In the genomic region with DNA sequence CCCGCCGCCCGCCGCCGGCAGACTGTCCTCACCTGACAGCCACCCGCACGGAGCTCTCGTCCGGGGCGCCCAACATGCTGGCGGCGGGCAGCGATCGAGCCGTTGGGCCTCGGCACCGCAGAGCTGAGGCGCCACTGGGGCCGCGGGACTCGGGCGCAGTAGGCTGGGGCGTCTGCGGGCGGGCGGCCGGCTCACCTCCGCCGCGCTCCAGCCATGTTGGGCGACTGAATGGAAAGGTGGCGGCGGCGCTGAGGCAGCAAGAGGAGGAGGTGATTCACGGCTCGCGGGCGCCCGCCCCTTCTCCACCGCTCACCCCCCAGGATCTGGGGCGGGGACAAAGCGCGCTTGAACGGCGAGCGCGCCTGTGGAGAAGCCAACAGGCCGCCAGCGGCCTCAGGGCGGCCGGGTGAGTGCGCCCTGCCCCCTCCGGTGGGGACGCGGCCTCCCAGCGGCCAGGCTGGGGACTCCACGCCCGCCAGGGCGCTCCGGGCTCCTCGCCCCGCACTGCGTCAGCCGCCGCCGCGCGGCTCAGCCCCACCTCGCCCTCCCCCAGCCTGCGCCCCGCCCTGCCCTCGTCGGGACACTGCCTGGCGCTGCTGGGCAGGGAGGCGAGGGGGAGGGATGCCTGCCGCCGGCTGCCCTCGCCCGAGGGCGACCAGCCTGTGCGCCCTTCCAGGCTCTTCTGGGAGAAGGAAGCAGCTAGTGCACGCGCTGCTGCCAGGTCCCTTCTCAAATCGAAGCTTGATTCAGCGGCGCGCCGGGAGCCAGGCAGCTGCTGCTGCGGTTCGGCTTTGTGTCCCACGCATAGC, we compare ENCODE assay signal across 8 cellular contexts. TPM values are rescaled to one million over a fixed set of nuclear protein-coding genes. Genes with fewer than 3 reads are reported as not detected.
DNase-seq lines count a peak whose midpoint lies in the region; ATAC-seq, FAIRE-seq and TF ChIP-seq lines count a peak whose summit lies in the region.

A gene with protein sequence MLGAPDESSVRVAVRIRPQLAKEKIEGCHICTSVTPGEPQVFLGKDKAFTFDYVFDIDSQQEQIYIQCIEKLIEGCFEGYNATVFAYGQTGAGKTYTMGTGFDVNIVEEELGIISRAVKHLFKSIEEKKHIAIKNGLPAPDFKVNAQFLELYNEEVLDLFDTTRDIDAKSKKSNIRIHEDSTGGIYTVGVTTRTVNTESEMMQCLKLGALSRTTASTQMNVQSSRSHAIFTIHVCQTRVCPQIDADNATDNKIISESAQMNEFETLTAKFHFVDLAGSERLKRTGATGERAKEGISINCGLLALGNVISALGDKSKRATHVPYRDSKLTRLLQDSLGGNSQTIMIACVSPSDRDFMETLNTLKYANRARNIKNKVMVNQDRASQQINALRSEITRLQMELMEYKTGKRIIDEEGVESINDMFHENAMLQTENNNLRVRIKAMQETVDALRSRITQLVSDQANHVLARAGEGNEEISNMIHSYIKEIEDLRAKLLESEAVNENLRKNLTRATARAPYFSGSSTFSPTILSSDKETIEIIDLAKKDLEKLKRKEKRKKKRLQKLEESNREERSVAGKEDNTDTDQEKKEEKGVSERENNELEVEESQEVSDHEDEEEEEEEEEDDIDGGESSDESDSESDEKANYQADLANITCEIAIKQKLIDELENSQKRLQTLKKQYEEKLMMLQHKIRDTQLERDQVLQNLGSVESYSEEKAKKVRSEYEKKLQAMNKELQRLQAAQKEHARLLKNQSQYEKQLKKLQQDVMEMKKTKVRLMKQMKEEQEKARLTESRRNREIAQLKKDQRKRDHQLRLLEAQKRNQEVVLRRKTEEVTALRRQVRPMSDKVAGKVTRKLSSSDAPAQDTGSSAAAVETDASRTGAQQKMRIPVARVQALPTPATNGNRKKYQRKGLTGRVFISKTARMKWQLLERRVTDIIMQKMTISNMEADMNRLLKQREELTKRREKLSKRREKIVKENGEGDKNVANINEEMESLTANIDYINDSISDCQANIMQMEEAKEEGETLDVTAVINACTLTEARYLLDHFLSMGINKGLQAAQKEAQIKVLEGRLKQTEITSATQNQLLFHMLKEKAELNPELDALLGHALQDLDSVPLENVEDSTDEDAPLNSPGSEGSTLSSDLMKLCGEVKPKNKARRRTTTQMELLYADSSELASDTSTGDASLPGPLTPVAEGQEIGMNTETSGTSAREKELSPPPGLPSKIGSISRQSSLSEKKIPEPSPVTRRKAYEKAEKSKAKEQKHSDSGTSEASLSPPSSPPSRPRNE (N-terminal part only) (minus strand): TSS at position 226 of the 809 bp plus-strand sequence. CDS start 150 bp downstream, at position 76.

- H3K4me3 ChIP-seq in GM23338: peak within 1 kb of the TSS; percentile 91
- H3K4me3 ChIP-seq in neuronal stem cell (ENCODE audit: low read length in 2 of 2): peak within 1 kb of the TSS; percentile 85 to 98

- peak within 1 kb of the TSS; percentile 66 for H3K14ac ChIP-seq in neuronal stem cell (ENCODE audit: low read length)

- peak within 1 kb of the TSS; percentile 97 for H3K4me3 Mint-ChIP-seq in GM23338

- H3K36me3 ChIP-seq in GM23338 (ENCODE audit: insufficient read depth): no peaks in the 10 kb centered on the region
- H3K36me3 ChIP-seq in neuronal stem cell (replicated peaks in 1 of 2; ENCODE audit: control insufficient read depth in 2 of 2, insufficient read depth in 2 of 2, low read length in 2 of 2): peaks cover 0 to 5% of the 10 kb centered on the region in 2 donors

- H3K23ac ChIP-seq in neuronal stem cell (ENCODE audit: low read depth, low read length, poor library complexity): peak within 1 kb of the TSS; percentile 97

- peak; percentile 92 for ATAC-seq in GM23338

- H3K27ac ChIP-seq in GM23338 (ENCODE audit: low read depth) (no peak within 1 kb of the TSS; the same call in 1 of the 2 replicates), neuronal stem cell (replicated peaks; ENCODE audit: low read length) (peak within 1 kb of the TSS; percentile 98)

- peak within 1 kb of the TSS; percentile 96 for H2BK5ac ChIP-seq in neuronal stem cell (ENCODE audit: low read length)

- H4K91ac ChIP-seq in neuronal stem cell (ENCODE audit: low read depth, low read length, poor library complexity): peak within 1 kb of the TSS; percentile 97

- DNase-seq in ELF-1 (ENCODE audit: low read depth, low spot score) (peak; percentile 95), GM23338 (ENCODE audit: low spot score) (peak; percentile 90), SHP77 (lab: John Stamatoyannopoulos, UW) (peak; percentile 91), frontal cortex (ENCODE audit: low spot score in 2 of 2) (peak; percentile 79 to 86), neuronal stem cell (ENCODE audit: low spot score) (peak; percentile 91)
- peak; percentile 52 to 79 (median 59) for DNase-seq in activated naive CD4-positive, alpha-beta T cell (lab: John Stamatoyannopoulos, UW)

- H3K27ac Mint-ChIP-seq in GM23338: peak within 1 kb of the TSS; percentile 67; the same call in 1 of the 2 replicates

- peaks cover 9% of the 10 kb centered on the region for H3K27me3 Mint-ChIP-seq in GM23338 (ENCODE audit: insufficient read depth, low read depth, poor library complexity)

- peak within 1 kb of the TSS; percentile 32 for H4K8ac ChIP-seq in neuronal stem cell (ENCODE audit: low read depth, low read length)

- H3K9me3 Mint-ChIP-seq in GM23338: no peaks in the 10 kb centered on the region; the same call in 2 of the 3 replicates

- H3K9ac ChIP-seq in neuronal stem cell (ENCODE audit: low read depth, low read length, poor library complexity): peak within 1 kb of the TSS; percentile 94

- no peaks in the 10 kb centered on the region for H3K9me2 ChIP-seq in GM23338 (ENCODE audit: insufficient read depth)

- peak within 1 kb of the TSS; percentile 97 for H2AFZ ChIP-seq in GM23338
- peak within 1 kb of the TSS; percentile 83 for H2AFZ ChIP-seq in neuronal stem cell (ENCODE audit: low read length)

- H3K36me3 Mint-ChIP-seq in GM23338 (ENCODE audit: low read depth): no peaks in the 10 kb centered on the region; the same call in 2 of the 3 replicates

- H3K79me2 ChIP-seq in GM23338 (replicated peaks; ENCODE audit: insufficient read depth): peaks cover 40% of the 10 kb centered on the region

- H3K4me2 ChIP-seq in GM23338 (peak within 1 kb of the TSS; percentile 94), neuronal stem cell (ENCODE audit: insufficient read depth, low read length, poor library complexity, severe bottlenecking) (peak within 1 kb of the TSS; percentile 66)

- H3K79me1 ChIP-seq in neuronal stem cell (ENCODE audit: low read depth, low read length): peaks cover 2% of the 10 kb centered on the region

- H4K20me1 ChIP-seq in GM23338 (replicated peaks; ENCODE audit: insufficient read depth): no peaks in the 10 kb centered on the region

- peak within 1 kb of the TSS; percentile 56 for H2AK5ac ChIP-seq in neuronal stem cell (ENCODE audit: low read depth, low read length)

- peaks cover 44% of the 10 kb centered on the region for H3K4me1 Mint-ChIP-seq in GM23338

- no peak for FAIRE-seq in frontal cortex (lab: Jason Lieb, UNC)

- peaks cover 37% of the 10 kb centered on the region for H3K4me1 ChIP-seq in GM23338 (ENCODE audit: insufficient read depth)
- peaks cover 3 to 7% of the 10 kb centered on the region in 2 donors for H3K4me1 ChIP-seq in neuronal stem cell (ENCODE audit: control insufficient read depth in 2 of 2, insufficient read depth in 1 of 2, low read depth in 1 of 2, low read length in 2 of 2)

- peak within 1 kb of the TSS; percentile 94 for H2BK120ac ChIP-seq in neuronal stem cell (ENCODE audit: low read depth, low read length)

- H3K18ac ChIP-seq in neuronal stem cell (ENCODE audit: low read length): peak within 1 kb of the TSS; percentile 95

- H2BK15ac ChIP-seq in neuronal stem cell (ENCODE audit: low read length): peak within 1 kb of the TSS; percentile 85

- TF ChIP-seq CTCF in GM23338 (conservative IDR thresholded peaks at IDR 0.05; ENCODE audit: low read depth in 2 of 2): peak in 1 of 2 experiments; percentile 20; a peak in 1 of 4 replicates
- TF ChIP-seq CTCF in LNCAP (IDR thresholded peaks at IDR 0.05): peak; percentile 50
- no peak for TF ChIP-seq CTCF in subcutaneous adipose tissue (IDR thresholded peaks at IDR 0.05; ENCODE audit: low read depth)

- H3K27me3 ChIP-seq in GM23338 (ENCODE audit: insufficient read depth): peaks cover 25% of the 10 kb centered on the region
- no peaks in the 10 kb centered on the region for H3K27me3 ChIP-seq in neuronal stem cell (ENCODE audit: control insufficient read depth in 3 of 3, insufficient read depth in 3 of 3, low read depth in 1 of 3, low read length in 3 of 3)

- H2BK12ac ChIP-seq in neuronal stem cell (ENCODE audit: low read length): peak within 1 kb of the TSS; percentile 63

- H3K4ac ChIP-seq in neuronal stem cell (ENCODE audit: low read length): no peak within 1 kb of the TSS

- no peaks in the 10 kb centered on the region; the same call in 1 of the 2 replicates for H3F3A ChIP-seq in GM23338 (replicated peaks; ENCODE audit: low read depth)

- H3K9me3 ChIP-seq in neuronal stem cell (replicated peaks in 1 of 2; ENCODE audit: control insufficient read depth in 2 of 2, insufficient read depth in 1 of 2, low read depth in 1 of 2, low read length in 2 of 2): peaks cover 0 to 3% of the 10 kb centered on the region in 2 donors

- no CpG with 5 or more reads among the region's 91 CpGs for WGBS in neuronal stem cell (ENCODE audit: extremely low coverage in 2 of 2, insufficient read length in 2 of 2, insufficient replicate concordance in 1 of 2), 2 donors

TF ChIP-seq in GM23338, 12 proteins besides CTCF, POLR2A, EP300 and RAD21 (continues in another document):
- TF ChIP-seq STAT1 (IDR thresholded peaks at IDR 0.05; ENCODE audit: unreplicated experiment): no peak
- TF ChIP-seq POLR2AphosphoS5 (IDR thresholded peaks at IDR 0.05; ENCODE audit: low read depth): peak; percentile 43

RNA-seq across cellular contexts. Expression of the gene that starts here (rescaled TPM):
- 28.8 and 29.6 TPM in 2 replicates for total RNA-seq in GM23338 (2014; rRNA removed; shearing (Covaris generic))
- polyA plus RNA-seq in GM23338 (2016; fragmentation: Nextera tagmentation; extraction: Ambion mirVana): 25.6 and 32.0 TPM in 2 replicates
- total RNA-seq in frontal cortex (173 TPM), subcutaneous adipose tissue (10 to 100 TPM in 3 of 4 donors, 1 to 10 TPM in 1; 9.2 to 27.1 (median 20.8) TPM)
- polyA plus RNA-seq in neuronal stem cell (2013, experiment 1 of 2): 26.7 TPM
- polyA plus RNA-seq in neuronal stem cell (2013, experiment 2 of 2): 28.1 TPM
